Comparison of ENCODE assay signal across 1 cellular context in the genomic region with DNA sequence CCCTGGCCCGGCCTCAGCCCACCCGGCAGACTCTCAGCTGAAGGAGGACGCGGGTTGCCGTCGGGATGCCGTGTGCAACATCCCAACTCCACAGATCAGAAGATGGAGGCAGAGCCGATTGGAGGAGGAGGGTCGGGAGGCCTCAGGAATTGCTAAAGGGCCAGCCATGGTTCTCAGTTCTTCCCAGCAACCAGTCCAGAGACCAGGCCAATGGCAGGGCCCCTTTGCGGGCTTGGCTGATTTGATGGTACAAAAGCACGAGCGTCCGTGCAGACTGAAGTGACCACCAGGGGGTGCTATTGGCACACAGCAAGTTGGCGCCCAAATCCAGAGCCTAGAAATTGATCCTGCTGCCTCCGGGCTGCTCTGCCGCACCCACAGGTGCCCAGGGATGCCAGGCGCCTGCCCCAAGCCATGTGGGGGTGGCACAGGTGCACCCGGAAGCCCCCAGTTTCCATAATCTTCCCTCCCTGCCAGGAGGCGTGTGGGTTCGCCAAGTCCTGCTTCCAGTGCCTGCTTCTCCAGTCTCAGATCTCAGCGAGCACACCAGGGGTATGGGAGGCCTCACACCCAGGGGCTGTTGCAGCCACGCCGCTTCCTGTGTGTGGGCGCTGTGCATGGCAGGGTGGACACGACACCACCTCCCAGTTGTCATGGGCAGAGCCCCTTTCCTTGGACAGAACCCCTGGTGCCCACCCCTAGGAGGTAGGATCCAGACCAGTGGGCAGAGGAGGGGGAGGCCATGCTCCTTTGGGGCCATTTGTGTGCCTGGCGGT.
TF ChIP-seq lines count a peak whose summit lies in the region.

No MANE protein-coding gene starts in this region.

TF ChIP-seq in HepG2, 621 proteins besides CTCF, POLR2A, EP300 and RAD21 (continued from another document and continues in another):
- TF ChIP-seq, protein P1, sequence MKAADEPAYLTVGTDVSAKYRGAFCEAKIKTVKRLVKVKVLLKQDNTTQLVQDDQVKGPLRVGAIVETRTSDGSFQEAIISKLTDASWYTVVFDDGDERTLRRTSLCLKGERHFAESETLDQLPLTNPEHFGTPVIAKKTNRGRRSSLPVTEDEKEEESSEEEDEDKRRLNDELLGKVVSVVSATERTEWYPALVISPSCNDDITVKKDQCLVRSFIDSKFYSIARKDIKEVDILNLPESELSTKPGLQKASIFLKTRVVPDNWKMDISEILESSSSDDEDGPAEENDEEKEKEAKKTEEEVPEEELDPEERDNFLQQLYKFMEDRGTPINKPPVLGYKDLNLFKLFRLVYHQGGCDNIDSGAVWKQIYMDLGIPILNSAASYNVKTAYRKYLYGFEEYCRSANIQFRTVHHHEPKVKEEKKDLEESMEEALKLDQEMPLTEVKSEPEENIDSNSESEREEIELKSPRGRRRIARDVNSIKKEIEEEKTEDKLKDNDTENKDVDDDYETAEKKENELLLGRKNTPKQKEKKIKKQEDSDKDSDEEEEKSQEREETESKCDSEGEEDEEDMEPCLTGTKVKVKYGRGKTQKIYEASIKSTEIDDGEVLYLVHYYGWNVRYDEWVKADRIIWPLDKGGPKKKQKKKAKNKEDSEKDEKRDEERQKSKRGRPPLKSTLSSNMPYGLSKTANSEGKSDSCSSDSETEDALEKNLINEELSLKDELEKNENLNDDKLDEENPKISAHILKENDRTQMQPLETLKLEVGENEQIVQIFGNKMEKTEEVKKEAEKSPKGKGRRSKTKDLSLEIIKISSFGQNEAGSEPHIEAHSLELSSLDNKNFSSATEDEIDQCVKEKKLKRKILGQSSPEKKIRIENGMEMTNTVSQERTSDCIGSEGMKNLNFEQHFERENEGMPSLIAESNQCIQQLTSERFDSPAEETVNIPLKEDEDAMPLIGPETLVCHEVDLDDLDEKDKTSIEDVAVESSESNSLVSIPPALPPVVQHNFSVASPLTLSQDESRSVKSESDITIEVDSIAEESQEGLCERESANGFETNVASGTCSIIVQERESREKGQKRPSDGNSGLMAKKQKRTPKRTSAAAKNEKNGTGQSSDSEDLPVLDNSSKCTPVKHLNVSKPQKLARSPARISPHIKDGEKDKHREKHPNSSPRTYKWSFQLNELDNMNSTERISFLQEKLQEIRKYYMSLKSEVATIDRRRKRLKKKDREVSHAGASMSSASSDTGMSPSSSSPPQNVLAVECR (CRISPR knock-in tag; IDR thresholded peaks at IDR 0.05; ENCODE audit: borderline replicate concordance): peak; percentile 76; the same call in 1 of the 2 replicates
- no peak; the same call in 1 of the 2 replicates for TF ChIP-seq NFYC (CRISPR knock-in tag; IDR thresholded peaks at IDR 0.05)
- TF ChIP-seq KAT2B (IDR thresholded peaks at IDR 0.05; ENCODE audit: borderline replicate concordance, low read depth, low read length): no peak
- no peak for TF ChIP-seq KLF13 (CRISPR knock-in tag; IDR thresholded peaks at IDR 0.05)
- TF ChIP-seq, protein P2, sequence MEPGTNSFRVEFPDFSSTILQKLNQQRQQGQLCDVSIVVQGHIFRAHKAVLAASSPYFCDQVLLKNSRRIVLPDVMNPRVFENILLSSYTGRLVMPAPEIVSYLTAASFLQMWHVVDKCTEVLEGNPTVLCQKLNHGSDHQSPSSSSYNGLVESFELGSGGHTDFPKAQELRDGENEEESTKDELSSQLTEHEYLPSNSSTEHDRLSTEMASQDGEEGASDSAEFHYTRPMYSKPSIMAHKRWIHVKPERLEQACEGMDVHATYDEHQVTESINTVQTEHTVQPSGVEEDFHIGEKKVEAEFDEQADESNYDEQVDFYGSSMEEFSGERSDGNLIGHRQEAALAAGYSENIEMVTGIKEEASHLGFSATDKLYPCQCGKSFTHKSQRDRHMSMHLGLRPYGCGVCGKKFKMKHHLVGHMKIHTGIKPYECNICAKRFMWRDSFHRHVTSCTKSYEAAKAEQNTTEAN (CRISPR knock-in tag; conservative IDR thresholded peaks at IDR 0.05): no peak
- no peak for TF ChIP-seq PRMT3 (CRISPR knock-in tag; IDR thresholded peaks at IDR 0.05; ENCODE audit: borderline replicate concordance, low read depth)
- TF ChIP-seq ZNF883 (CRISPR knock-in tag; IDR thresholded peaks at IDR 0.05; ENCODE audit: not compliant biosample characterization): no peak
- TF ChIP-seq CREM (IDR thresholded peaks at IDR 0.05): no peak
- TF ChIP-seq CREM (CRISPR knock-in tag; IDR thresholded peaks at IDR 0.05): no peak
- TF ChIP-seq ZFP36L1 (CRISPR knock-in tag; IDR thresholded peaks at IDR 0.05): no peak
- TF ChIP-seq, protein P3, sequence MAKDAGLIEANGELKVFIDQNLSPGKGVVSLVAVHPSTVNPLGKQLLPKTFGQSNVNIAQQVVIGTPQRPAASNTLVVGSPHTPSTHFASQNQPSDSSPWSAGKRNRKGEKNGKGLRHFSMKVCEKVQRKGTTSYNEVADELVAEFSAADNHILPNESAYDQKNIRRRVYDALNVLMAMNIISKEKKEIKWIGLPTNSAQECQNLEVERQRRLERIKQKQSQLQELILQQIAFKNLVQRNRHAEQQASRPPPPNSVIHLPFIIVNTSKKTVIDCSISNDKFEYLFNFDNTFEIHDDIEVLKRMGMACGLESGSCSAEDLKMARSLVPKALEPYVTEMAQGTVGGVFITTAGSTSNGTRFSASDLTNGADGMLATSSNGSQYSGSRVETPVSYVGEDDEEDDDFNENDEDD (CRISPR knock-in tag; IDR thresholded peaks at IDR 0.05; ENCODE audit: borderline replicate concordance): peak; percentile 55; the same call in 1 of the 2 replicates
- TF ChIP-seq SMAD1 (CRISPR knock-in tag; IDR thresholded peaks at IDR 0.05; ENCODE audit: borderline replicate concordance, low read depth): 0 out of 2 replicates have a peak, but pooled peaks have one; percentile 74
- TF ChIP-seq, protein P4, sequence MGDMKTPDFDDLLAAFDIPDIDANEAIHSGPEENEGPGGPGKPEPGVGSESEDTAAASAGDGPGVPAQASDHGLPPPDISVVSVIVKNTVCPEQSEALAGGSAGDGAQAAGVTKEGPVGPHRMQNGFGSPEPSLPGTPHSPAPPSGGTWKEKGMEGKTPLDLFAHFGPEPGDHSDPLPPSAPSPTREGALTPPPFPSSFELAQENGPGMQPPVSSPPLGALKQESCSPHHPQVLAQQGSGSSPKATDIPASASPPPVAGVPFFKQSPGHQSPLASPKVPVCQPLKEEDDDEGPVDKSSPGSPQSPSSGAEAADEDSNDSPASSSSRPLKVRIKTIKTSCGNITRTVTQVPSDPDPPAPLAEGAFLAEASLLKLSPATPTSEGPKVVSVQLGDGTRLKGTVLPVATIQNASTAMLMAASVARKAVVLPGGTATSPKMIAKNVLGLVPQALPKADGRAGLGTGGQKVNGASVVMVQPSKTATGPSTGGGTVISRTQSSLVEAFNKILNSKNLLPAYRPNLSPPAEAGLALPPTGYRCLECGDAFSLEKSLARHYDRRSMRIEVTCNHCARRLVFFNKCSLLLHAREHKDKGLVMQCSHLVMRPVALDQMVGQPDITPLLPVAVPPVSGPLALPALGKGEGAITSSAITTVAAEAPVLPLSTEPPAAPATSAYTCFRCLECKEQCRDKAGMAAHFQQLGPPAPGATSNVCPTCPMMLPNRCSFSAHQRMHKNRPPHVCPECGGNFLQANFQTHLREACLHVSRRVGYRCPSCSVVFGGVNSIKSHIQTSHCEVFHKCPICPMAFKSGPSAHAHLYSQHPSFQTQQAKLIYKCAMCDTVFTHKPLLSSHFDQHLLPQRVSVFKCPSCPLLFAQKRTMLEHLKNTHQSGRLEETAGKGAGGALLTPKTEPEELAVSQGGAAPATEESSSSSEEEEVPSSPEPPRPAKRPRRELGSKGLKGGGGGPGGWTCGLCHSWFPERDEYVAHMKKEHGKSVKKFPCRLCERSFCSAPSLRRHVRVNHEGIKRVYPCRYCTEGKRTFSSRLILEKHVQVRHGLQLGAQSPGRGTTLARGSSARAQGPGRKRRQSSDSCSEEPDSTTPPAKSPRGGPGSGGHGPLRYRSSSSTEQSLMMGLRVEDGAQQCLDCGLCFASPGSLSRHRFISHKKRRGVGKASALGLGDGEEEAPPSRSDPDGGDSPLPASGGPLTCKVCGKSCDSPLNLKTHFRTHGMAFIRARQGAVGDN (CRISPR knock-in tag; IDR thresholded peaks at IDR 0.05): peak; percentile 95
- TF ChIP-seq SUZ12 (IDR thresholded peaks at IDR 0.05; ENCODE audit: low read depth, low read length): no peak
- TF ChIP-seq JUND (CRISPR knock-in tag; IDR thresholded peaks at IDR 0.05): peak; percentile 29; the same call in 1 of the 2 replicates
- TF ChIP-seq REXO4 (CRISPR knock-in tag; IDR thresholded peaks at IDR 0.05; ENCODE audit: borderline replicate concordance): no peak
- TF ChIP-seq NCOA2 (CRISPR knock-in tag; IDR thresholded peaks at IDR 0.05): 0 out of 2 replicates have a peak, but pooled peaks have one; percentile 7
- no peak for TF ChIP-seq ZNF234 (CRISPR knock-in tag; conservative IDR thresholded peaks at IDR 0.05)
- TF ChIP-seq NFKBIZ (CRISPR knock-in tag; IDR thresholded peaks at IDR 0.05): no peak
- TF ChIP-seq NFE2 (CRISPR knock-in tag; IDR thresholded peaks at IDR 0.05): no peak
- TF ChIP-seq, protein P5, sequence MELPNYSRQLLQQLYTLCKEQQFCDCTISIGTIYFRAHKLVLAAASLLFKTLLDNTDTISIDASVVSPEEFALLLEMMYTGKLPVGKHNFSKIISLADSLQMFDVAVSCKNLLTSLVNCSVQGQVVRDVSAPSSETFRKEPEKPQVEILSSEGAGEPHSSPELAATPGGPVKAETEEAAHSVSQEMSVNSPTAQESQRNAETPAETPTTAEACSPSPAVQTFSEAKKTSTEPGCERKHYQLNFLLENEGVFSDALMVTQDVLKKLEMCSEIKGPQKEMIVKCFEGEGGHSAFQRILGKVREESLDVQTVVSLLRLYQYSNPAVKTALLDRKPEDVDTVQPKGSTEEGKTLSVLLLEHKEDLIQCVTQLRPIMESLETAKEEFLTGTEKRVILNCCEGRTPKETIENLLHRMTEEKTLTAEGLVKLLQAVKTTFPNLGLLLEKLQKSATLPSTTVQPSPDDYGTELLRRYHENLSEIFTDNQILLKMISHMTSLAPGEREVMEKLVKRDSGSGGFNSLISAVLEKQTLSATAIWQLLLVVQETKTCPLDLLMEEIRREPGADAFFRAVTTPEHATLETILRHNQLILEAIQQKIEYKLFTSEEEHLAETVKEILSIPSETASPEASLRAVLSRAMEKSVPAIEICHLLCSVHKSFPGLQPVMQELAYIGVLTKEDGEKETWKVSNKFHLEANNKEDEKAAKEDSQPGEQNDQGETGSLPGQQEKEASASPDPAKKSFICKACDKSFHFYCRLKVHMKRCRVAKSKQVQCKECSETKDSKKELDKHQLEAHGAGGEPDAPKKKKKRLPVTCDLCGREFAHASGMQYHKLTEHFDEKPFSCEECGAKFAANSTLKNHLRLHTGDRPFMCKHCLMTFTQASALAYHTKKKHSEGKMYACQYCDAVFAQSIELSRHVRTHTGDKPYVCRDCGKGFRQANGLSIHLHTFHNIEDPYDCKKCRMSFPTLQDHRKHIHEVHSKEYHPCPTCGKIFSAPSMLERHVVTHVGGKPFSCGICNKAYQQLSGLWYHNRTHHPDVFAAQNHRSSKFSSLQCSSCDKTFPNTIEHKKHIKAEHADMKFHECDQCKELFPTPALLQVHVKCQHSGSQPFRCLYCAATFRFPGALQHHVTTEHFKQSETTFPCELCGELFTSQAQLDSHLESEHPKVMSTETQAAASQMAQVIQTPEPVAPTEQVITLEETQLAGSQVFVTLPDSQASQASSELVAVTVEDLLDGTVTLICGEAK (IDR thresholded peaks at IDR 0.05): no peak
- TF ChIP-seq, protein P5 (CRISPR knock-in tag; IDR thresholded peaks at IDR 0.05): no peak
- TF ChIP-seq CEBPB (IDR thresholded peaks at IDR 0.05; ENCODE audit: borderline replicate concordance, low read depth, low read length): 0 out of 2 replicates have a peak, but pooled peaks have one; percentile 2
- no peak; the same call in 1 of the 2 replicates for TF ChIP-seq ZMYM2 (CRISPR knock-in tag; IDR thresholded peaks at IDR 0.05)
- no peak for TF ChIP-seq ZSCAN30 (CRISPR knock-in tag; IDR thresholded peaks at IDR 0.05)
- TF ChIP-seq, protein P6, sequence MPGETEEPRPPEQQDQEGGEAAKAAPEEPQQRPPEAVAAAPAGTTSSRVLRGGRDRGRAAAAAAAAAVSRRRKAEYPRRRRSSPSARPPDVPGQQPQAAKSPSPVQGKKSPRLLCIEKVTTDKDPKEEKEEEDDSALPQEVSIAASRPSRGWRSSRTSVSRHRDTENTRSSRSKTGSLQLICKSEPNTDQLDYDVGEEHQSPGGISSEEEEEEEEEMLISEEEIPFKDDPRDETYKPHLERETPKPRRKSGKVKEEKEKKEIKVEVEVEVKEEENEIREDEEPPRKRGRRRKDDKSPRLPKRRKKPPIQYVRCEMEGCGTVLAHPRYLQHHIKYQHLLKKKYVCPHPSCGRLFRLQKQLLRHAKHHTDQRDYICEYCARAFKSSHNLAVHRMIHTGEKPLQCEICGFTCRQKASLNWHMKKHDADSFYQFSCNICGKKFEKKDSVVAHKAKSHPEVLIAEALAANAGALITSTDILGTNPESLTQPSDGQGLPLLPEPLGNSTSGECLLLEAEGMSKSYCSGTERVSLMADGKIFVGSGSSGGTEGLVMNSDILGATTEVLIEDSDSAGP (CRISPR knock-in tag; IDR thresholded peaks at IDR 0.05; ENCODE audit: borderline replicate concordance): peak; percentile 80; the same call in 1 of the 2 replicates
- no peak for TF ChIP-seq HDAC6 (IDR thresholded peaks at IDR 0.05; ENCODE audit: low read depth, low read length)
- TF ChIP-seq ZNF879 (CRISPR knock-in tag; IDR thresholded peaks at IDR 0.05): no peak
- no peak for TF ChIP-seq ATM (IDR thresholded peaks at IDR 0.05; ENCODE audit: borderline replicate concordance)
- TF ChIP-seq PHF20 (CRISPR knock-in tag; IDR thresholded peaks at IDR 0.05): no peak
- peak; percentile 50 for TF ChIP-seq GABPB1 (CRISPR knock-in tag; IDR thresholded peaks at IDR 0.05)
- no peak for TF ChIP-seq ATRX (CRISPR knock-in tag; IDR thresholded peaks at IDR 0.05; ENCODE audit: borderline replicate concordance)
- no peak for TF ChIP-seq CENPX (CRISPR knock-in tag; IDR thresholded peaks at IDR 0.05)
